ENCODE assay signal across 8 cellular contexts in the genomic region with DNA sequence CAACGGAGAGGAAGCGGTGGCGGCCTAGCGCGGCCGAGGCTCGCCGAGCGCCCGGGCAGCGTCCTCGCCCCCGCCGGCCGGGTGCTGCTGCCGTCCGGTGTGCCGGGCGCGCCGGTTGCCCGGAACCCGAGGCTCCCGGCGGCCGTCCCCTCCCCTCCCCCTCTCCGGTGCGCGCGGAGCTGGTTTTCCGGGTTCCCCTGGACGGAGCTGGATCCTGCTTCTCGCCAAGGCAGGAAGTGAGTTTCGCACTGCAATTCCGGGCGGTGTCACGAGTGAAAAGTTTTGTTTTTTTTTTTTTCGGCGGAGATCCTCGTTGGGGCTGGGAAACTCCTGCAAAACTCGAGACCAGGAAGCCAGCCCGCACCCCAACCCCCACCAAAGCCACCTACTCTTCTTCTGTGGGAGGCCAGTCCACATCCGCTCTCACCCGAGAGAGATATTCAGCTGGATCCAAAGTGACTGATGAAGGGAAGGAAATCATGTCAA. TPM values are rescaled to one million over a fixed set of nuclear protein-coding genes. Genes with fewer than 3 reads are reported as not detected.
DNase-seq lines count a peak whose midpoint lies in the region; ATAC-seq and TF ChIP-seq lines count a peak whose summit lies in the region.

A gene with protein sequence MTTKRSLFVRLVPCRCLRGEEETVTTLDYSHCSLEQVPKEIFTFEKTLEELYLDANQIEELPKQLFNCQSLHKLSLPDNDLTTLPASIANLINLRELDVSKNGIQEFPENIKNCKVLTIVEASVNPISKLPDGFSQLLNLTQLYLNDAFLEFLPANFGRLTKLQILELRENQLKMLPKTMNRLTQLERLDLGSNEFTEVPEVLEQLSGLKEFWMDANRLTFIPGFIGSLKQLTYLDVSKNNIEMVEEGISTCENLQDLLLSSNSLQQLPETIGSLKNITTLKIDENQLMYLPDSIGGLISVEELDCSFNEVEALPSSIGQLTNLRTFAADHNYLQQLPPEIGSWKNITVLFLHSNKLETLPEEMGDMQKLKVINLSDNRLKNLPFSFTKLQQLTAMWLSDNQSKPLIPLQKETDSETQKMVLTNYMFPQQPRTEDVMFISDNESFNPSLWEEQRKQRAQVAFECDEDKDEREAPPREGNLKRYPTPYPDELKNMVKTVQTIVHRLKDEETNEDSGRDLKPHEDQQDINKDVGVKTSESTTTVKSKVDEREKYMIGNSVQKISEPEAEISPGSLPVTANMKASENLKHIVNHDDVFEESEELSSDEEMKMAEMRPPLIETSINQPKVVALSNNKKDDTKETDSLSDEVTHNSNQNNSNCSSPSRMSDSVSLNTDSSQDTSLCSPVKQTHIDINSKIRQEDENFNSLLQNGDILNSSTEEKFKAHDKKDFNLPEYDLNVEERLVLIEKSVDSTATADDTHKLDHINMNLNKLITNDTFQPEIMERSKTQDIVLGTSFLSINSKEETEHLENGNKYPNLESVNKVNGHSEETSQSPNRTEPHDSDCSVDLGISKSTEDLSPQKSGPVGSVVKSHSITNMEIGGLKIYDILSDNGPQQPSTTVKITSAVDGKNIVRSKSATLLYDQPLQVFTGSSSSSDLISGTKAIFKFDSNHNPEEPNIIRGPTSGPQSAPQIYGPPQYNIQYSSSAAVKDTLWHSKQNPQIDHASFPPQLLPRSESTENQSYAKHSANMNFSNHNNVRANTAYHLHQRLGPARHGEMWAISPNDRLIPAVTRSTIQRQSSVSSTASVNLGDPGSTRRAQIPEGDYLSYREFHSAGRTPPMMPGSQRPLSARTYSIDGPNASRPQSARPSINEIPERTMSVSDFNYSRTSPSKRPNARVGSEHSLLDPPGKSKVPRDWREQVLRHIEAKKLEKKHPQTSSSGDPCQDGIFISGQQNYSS (N-terminal part only) (plus strand): TSS at position 300 of the 486 bp plus-strand sequence. CDS start 66,144 bp downstream, outside the sequence.

- ATAC-seq in HG02885 (IDR thresholded peaks at IDR 0.05; ENCODE audit: poor library complexity, unreplicated experiment) = peak; percentile 30
- ATAC-seq in right lobe of liver = peak; percentile 63 to 69 (median 67)

- H3K36me3 ChIP-seq in right lobe of liver = no peaks in the 10 kb centered on the region

- peaks cover 0 to 30% (median 3%) of the 10 kb centered on the region in 4 donors for H3K4me1 ChIP-seq in right lobe of liver

- H3K27ac Mint-ChIP-seq in activated CD4-positive, alpha-beta memory T cell treated with anti-CD3 and anti-CD28 coated beads for 36 hours = peak within 1 kb of the TSS; percentile 98

- under 1% methylated on average over 22 of the region's 44 CpGs for WGBS in right lobe of liver (ENCODE audit: insufficient coverage, low coverage, low lambda C conversion rate, missing lambda C conversion rate)

- DNase-seq in NCI-H2227 (lab: John Stamatoyannopoulos, UW; ENCODE audit: unreplicated experiment) (peak; percentile 55), NCI-H2227 treated with DMSO at 0.1 percent for 48 hours (lab: John Stamatoyannopoulos, UW) (no peak), NCI-H345 (lab: John Stamatoyannopoulos, UW) (peak; percentile 51), dermis microvascular lymphatic vessel endothelial cell (ENCODE audit: low read depth in 2 of 2) (peak; percentile 90 to 93), right lobe of liver (peak; percentile 86 to 91 (median 90))
- DNase-seq in activated CD4-positive, alpha-beta memory T cell treated with anti-CD3 and anti-CD28 coated beads for 36 hours = peak; percentile 82
- DNase-seq in stimulated activated CD4-positive, alpha-beta T cell treated with anti-CD3 and anti-CD28 coated beads, Interleukin-4, amount 100 ng/mL, for 4 hours = peak; percentile 63 to 65

- peaks cover 5% of the 10 kb centered on the region for H3K36me3 Mint-ChIP-seq in activated CD4-positive, alpha-beta memory T cell treated with anti-CD3 and anti-CD28 coated beads for 36 hours

- POLR2A ChIA-PET in activated CD4-positive, alpha-beta memory T cell treated with anti-CD3 and anti-CD28 coated beads for 36 hours (lab: Charles Lee) = interaction anchor here (0.5 to 2.1 kb wide), 10 partner anchors 9 to 302 kb away, joined by 3 to 6 read pairs (median 3); a partner anchor contains a TSS

- H3K9me3 Mint-ChIP-seq in activated CD4-positive, alpha-beta memory T cell treated with anti-CD3 and anti-CD28 coated beads for 36 hours = no peaks in the 10 kb centered on the region

- TF ChIP-seq POLR2A in right lobe of liver (IDR thresholded peaks at IDR 0.05) = peak; percentile 33

- no peaks in the 10 kb centered on the region for H3K27me3 ChIP-seq in right lobe of liver

- H3K4me3 ChIP-seq in right lobe of liver = peak within 1 kb of the TSS; percentile 83 to 86 (median 84)

- no peak for TF ChIP-seq CTCF in right lobe of liver (IDR thresholded peaks at IDR 0.05)

- H3K4me1 Mint-ChIP-seq in activated CD4-positive, alpha-beta memory T cell treated with anti-CD3 and anti-CD28 coated beads for 36 hours (ENCODE audit: low read depth) = peaks cover 36% of the 10 kb centered on the region

- H3K27ac ChIP-seq in right lobe of liver = peak within 1 kb of the TSS; percentile 96 to 100 (median 99)

- CTCF ChIA-PET in activated CD4-positive, alpha-beta memory T cell treated with anti-CD3 and anti-CD28 coated beads for 36 hours (lab: Charles Lee) = interaction anchor here (0.7 to 1.3 kb wide), 4 partner anchors 35 to 218 kb away, joined by 3 read pairs; a partner anchor contains a TSS

- no peaks in the 10 kb centered on the region for H3K9me3 ChIP-seq in right lobe of liver

- intact Hi-C loops in activated CD4-positive, alpha-beta memory T cell treated with anti-CD3 and anti-CD28 coated beads for 36 hours (cut with micrococcal nuclease) = loop anchor here (2.0 to 5.0 kb wide), 8 partner anchors 49 to 889 kb away; a partner anchor contains a TSS
- intact Hi-C loops in right lobe of liver (cut with DNase I) = no loop called here

- H3K4me3 Mint-ChIP-seq in activated CD4-positive, alpha-beta memory T cell treated with anti-CD3 and anti-CD28 coated beads for 36 hours = peak within 1 kb of the TSS; percentile 89

- H3K27me3 Mint-ChIP-seq in activated CD4-positive, alpha-beta memory T cell treated with anti-CD3 and anti-CD28 coated beads for 36 hours = no peaks in the 10 kb centered on the region

RNA-seq across cellular contexts. Expression of the gene that starts here (rescaled TPM):
- 10 to 100 TPM; 42.6 to 47.0 TPM for total RNA-seq in activated CD4-positive, alpha-beta memory T cell treated with anti-CD3 and anti-CD28 coated beads for 36 hours
- total RNA-seq in dermis microvascular lymphatic vessel endothelial cell (46.7 and 53.1 TPM in 2 replicates), right lobe of liver (10 to 100 TPM; 31.0 to 45.3 (median 32.8) TPM)
